In genomic region chr12:124195226-124195938, GRCh38 we compare ENCODE assay signal across 10 cellular contexts.
"Had no signal": no experiment of that assay in that cellular context is flagged by ENCODE, and none has a peak within 500 bp of the region (broad histone marks: within the 10 kb centered on the region; RNA-seq: fewer than 3 reads in every experiment).

No MANE protein-coding gene starts in this region.

- DNase-seq: activated CD4-positive, alpha-beta T cell treated with anti-CD3 and anti-CD28 coated beads, Interleukin-2, amount 50 U/mL, for 1 hour; brain microvascular endothelial cell; effector memory CD4-positive, alpha-beta T cell; hippocampal formation; retina; stimulated activated CD4-positive, alpha-beta T cell treated with anti-CD3 and anti-CD28 coated beads, Interleukin-15, amount 100 ng/mL, for 24 hours; stimulated activated CD4-positive, alpha-beta T cell treated with anti-CD3 and anti-CD28 coated beads, Interleukin-4, amount 100 ng/mL, for 4 hours; stimulated activated naive CD8-positive, alpha-beta T cell treated with anti-CD3 and anti-CD28 coated beads, Interleukin-15, amount 100 ng/mL, for 72 hours had no signal

- H3K27ac ChIP-seq: brain microvascular endothelial cell, epithelial cell of prostate had no signal

- H3K27me3 ChIP-seq: brain microvascular endothelial cell had no signal

- H3K36me3 ChIP-seq: brain microvascular endothelial cell had no signal

- ATAC-seq: natural killer cell treated with Interleukin-12 subunit alpha and Interleukin-12 subunit beta and Interleukin-15 and Interleukin-18, amount 100 ng/mL, for 72 hours; stimulated activated naive CD8-positive, alpha-beta T cell treated with anti-CD3 and anti-CD28 coated beads, Interleukin-15, amount 100 ng/mL, for 72 hours had no signal
